Comparison of ENCODE assay signal across 1 cellular context in genomic region chr13:48975926-48976676, GRCh38.
TF ChIP-seq lines count a peak whose summit lies in the region.

No MANE protein-coding gene starts in this region.

TF ChIP-seq in K562, 482 proteins besides CTCF, POLR2A, EP300 and RAD21 (continued from another document and continues in another):
- no peak for TF ChIP-seq CEBPZ (IDR thresholded peaks at IDR 0.05; ENCODE audit: borderline replicate concordance, low read depth, low read length)
- TF ChIP-seq PHF20 (IDR thresholded peaks at IDR 0.05; ENCODE audit: partially characterized antibody), result no peak
- TF ChIP-seq KAT7 (CRISPR knock-in tag; IDR thresholded peaks at IDR 0.05; ENCODE audit: borderline replicate concordance), result peak; percentile 63; the same call in 1 of the 2 replicates
- TF ChIP-seq NFE2 (IDR thresholded peaks at IDR 0.05; ENCODE audit: low read depth), result no peak
- peak; percentile 65; the same call in 1 of the 2 replicates for TF ChIP-seq POLR2H (tag; IDR thresholded peaks at IDR 0.05; ENCODE audit: low read depth)
- TF ChIP-seq CBFB (CRISPR knock-in tag; IDR thresholded peaks at IDR 0.05), result no peak
- TF ChIP-seq FOXM1 (IDR thresholded peaks at IDR 0.05; ENCODE audit: low read depth), result no peak
- TF ChIP-seq FOXM1 (CRISPR knock-in tag; IDR thresholded peaks at IDR 0.05; ENCODE audit: low read depth), result 0 out of 2 replicates have a peak, but pooled peaks have one; percentile 66
- TF ChIP-seq FIP1L1 (IDR thresholded peaks at IDR 0.05; ENCODE audit: low read depth, low read length, poor library complexity, severe bottlenecking), result peak; percentile 40
- peak; percentile 28; the same call in 1 of the 2 replicates for TF ChIP-seq MAX (CRISPR knock-in tag; IDR thresholded peaks at IDR 0.05)
- TF ChIP-seq BRF1 (IDR thresholded peaks at IDR 0.05; ENCODE audit: borderline replicate concordance, extremely low read depth, insufficient read length), result no peak
- no peak for TF ChIP-seq ZNF232 (CRISPR knock-in tag; IDR thresholded peaks at IDR 0.05)
- no peak for TF ChIP-seq HBP1 (CRISPR knock-in tag; IDR thresholded peaks at IDR 0.05)
- peak; percentile 80 for TF ChIP-seq RBBP5 (IDR thresholded peaks at IDR 0.05; ENCODE audit: borderline replicate concordance, insufficient read depth, low read length, poor library complexity, severe bottlenecking)
- no peak for TF ChIP-seq ZNF217 (CRISPR knock-in tag; IDR thresholded peaks at IDR 0.05)
- TF ChIP-seq TFAP4 (CRISPR knock-in tag; IDR thresholded peaks at IDR 0.05; ENCODE audit: borderline replicate concordance), result peak; percentile 67; the same call in 1 of the 2 replicates
- TF ChIP-seq TBL1XR1 (IDR thresholded peaks at IDR 0.05; ENCODE audit: low read length in 2 of 2), result no peak
- no peak for TF ChIP-seq ZNF717 (CRISPR knock-in tag; IDR thresholded peaks at IDR 0.05)
- 0 out of 2 replicates have a peak, but pooled peaks have one; percentile 26 for TF ChIP-seq PHB (CRISPR knock-in tag; IDR thresholded peaks at IDR 0.05)
- no peak for TF ChIP-seq ZBTB40 (IDR thresholded peaks at IDR 0.05)
- no peak for TF ChIP-seq ZBTB40 (CRISPR knock-in tag; IDR thresholded peaks at IDR 0.05)
- TF ChIP-seq GTF2F1 (IDR thresholded peaks at IDR 0.05; ENCODE audit: low read depth, low read length), result no peak
- TF ChIP-seq ZNF586 (CRISPR knock-in tag; conservative IDR thresholded peaks at IDR 0.05), result no peak
- no peak for TF ChIP-seq ZNF133 (CRISPR knock-in tag; IDR thresholded peaks at IDR 0.05)
- no peak for TF ChIP-seq HSF4 (CRISPR knock-in tag; IDR thresholded peaks at IDR 0.05; ENCODE audit: borderline replicate concordance)
- TF ChIP-seq MBD1 (CRISPR knock-in tag; IDR thresholded peaks at IDR 0.05), result no peak
- TF ChIP-seq HNRNPL (IDR thresholded peaks at IDR 0.05; ENCODE audit: low read depth, low read length), result peak; percentile 83
- TF ChIP-seq ATF1 (CRISPR knock-in tag; IDR thresholded peaks at IDR 0.05), result no peak
- peak; percentile 7; the same call in 1 of the 2 replicates for TF ChIP-seq ATF1 (tag; IDR thresholded peaks at IDR 0.05)
- TF ChIP-seq TRIM24 (IDR thresholded peaks at IDR 0.05), result peak in 1 of 2 experiments; percentile 15; a peak in 1 of 4 replicates
- no peak for TF ChIP-seq ZBTB8A (IDR thresholded peaks at IDR 0.05; ENCODE audit: partially characterized antibody)
- peak; percentile 24; the same call in 1 of the 2 replicates for TF ChIP-seq ZBTB33 (CRISPR knock-in tag; IDR thresholded peaks at IDR 0.05)
- no peak for TF ChIP-seq ZNF780A (CRISPR knock-in tag; IDR thresholded peaks at IDR 0.05)
- peak; percentile 96 for TF ChIP-seq EGR1 (conservative IDR thresholded peaks at IDR 0.05)
- peak; percentile 57 for TF ChIP-seq NEUROD1 (IDR thresholded peaks at IDR 0.05; ENCODE audit: borderline replicate concordance, low read depth, low read length, partially characterized antibody)
- no peak for TF ChIP-seq NCOA4 (IDR thresholded peaks at IDR 0.05; ENCODE audit: partially characterized antibody)
- no peak for TF ChIP-seq GTF2B (IDR thresholded peaks at IDR 0.05; ENCODE audit: extremely low read depth, insufficient read length)
- TF ChIP-seq ZNF24 (IDR thresholded peaks at IDR 0.05), result no peak
- TF ChIP-seq SNRNP70 (optimal IDR thresholded peaks at IDR 0.05; ENCODE audit: low read depth, low read length), result no peak
- no peak for TF ChIP-seq ZKSCAN1 (IDR thresholded peaks at IDR 0.05; ENCODE audit: low read depth, low read length)
- no peak for TF ChIP-seq SAFB (IDR thresholded peaks at IDR 0.05; ENCODE audit: borderline replicate concordance, low read depth, low read length)
- TF ChIP-seq PRPF4 (IDR thresholded peaks at IDR 0.05; ENCODE audit: insufficient read depth, low read depth, low read length, poor library complexity, severe bottlenecking), result no peak
- no peak for TF ChIP-seq FOXP1 (CRISPR knock-in tag; IDR thresholded peaks at IDR 0.05)
